1 cellular context compared by ENCODE assay signal in genomic region chr12:45303955-45304354, GRCh38.
TF ChIP-seq lines count a peak whose summit lies in the region.

No MANE protein-coding gene starts in this region.

TF ChIP-seq in GM23338, 12 proteins besides CTCF, POLR2A, EP300 and RAD21 (continued from another document):
- TF ChIP-seq ZNF462 (CRISPR knock-in tag; IDR thresholded peaks at IDR 0.05) (no peak), EZH2 (IDR thresholded peaks at IDR 0.05; ENCODE audit: low read depth, unreplicated experiment) (no peak), STAT1 (IDR thresholded peaks at IDR 0.05; ENCODE audit: unreplicated experiment) (no peak), POLR2AphosphoS5 (IDR thresholded peaks at IDR 0.05; ENCODE audit: low read depth) (no peak), REST (IDR thresholded peaks at IDR 0.05; ENCODE audit: unreplicated experiment) (no peak), ZNF331 (CRISPR knock-in tag; IDR thresholded peaks at IDR 0.05; ENCODE audit: low read depth) (no peak), NANOG (IDR thresholded peaks at IDR 0.05; ENCODE audit: borderline replicate concordance) (no peak), ETS1 (IDR thresholded peaks at IDR 0.05) (no peak), JUNB (IDR thresholded peaks at IDR 0.05; ENCODE audit: unreplicated experiment) (no peak), CREB1 (CRISPR knock-in tag; IDR thresholded peaks at IDR 0.05; ENCODE audit: low read depth) (no peak), ZNF114 (CRISPR knock-in tag; IDR thresholded peaks at IDR 0.05) (no peak)
